11 cellular contexts compared by ENCODE assay signal in the genomic region with DNA sequence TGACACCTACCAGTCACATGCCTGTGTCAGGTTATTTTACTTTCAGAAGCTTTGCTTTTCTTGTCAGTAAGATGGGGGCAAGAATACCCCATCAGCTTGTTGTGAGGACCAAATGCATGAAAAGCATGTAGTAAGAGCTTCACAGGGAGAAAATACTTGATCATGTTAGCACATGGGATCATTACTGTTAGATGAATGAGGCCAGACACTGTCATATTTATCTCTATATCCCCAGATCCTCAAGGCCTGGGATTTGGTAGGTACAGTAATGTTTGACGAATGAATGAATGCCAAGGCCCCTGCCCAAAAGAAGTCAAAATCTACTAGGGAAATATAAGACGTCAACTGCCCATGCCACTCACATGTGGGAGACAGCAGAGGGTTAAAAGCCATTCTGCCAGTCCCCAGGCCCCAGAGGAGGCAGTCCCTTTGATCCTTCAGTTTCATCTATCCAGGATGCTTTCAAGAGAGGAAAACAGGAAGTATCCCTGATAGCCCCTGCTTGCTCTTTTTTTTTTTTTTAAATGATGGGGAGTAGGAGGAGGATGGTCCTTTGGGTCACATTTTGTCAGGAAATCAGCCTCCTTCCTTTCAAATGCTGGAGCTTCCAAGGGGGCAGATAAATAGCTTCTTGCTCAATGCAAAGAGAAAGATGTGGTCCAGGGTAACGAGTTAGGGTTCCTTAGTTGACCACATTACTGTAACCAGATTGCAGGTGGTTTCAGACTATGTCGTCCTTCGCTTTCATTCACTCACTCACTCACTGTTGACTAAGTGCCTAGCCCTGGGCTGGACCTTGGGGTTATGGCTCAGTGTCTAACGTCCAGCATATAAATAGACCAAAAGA.
DNase-seq lines count a peak whose midpoint lies in the region; ATAC-seq and TF ChIP-seq lines count a peak whose summit lies in the region.
"Had no signal": no experiment of that assay in that cellular context is flagged by ENCODE, and none has a peak within 500 bp of the region (broad histone marks: within the 10 kb centered on the region; RNA-seq: fewer than 3 reads in every experiment).

No MANE protein-coding gene starts in this region.

- intact Hi-C loops in dendritic cell treated with granulocyte-macrophage colony-stimulating factor and Interleukin-4, amounts not matched to agents 40 ng/mL and 50 ng/mL, for 4 days (cut with micrococcal nuclease) = no loop called here

- H3K27ac ChIP-seq in GM23338 (ENCODE audit: low read depth) = peak overlapping the region; percentile 77
- peak overlapping the region; percentile 1 for H3K27ac ChIP-seq in trophoblast cell (ENCODE audit: low read depth, low read length)

- H3K4me1 ChIP-seq in GM23338 (ENCODE audit: insufficient read depth) (peaks cover 64% of the 10 kb centered on the region), trophoblast cell (ENCODE audit: control insufficient read depth in 1 of 2, insufficient read depth in 2 of 2, low read length in 2 of 2) (peaks cover 8% of the 10 kb centered on the region in 2 experiments)

- peak; percentile 62 for DNase-seq in GM23338 (ENCODE audit: low spot score)
- DNase-seq in MV-4-11 (lab: John Stamatoyannopoulos, UW) = peak; percentile 37
- DNase-seq in trophoblast cell = no peak
- no peak for DNase-seq in central memory CD4-positive, alpha-beta T cell
- DNase-seq in OCI-M2 (lab: John Stamatoyannopoulos, UW; ENCODE audit: unreplicated experiment) = no peak
- DNase-seq in left lobe of liver (ENCODE audit: low spot score) = no peak
- DNase-seq: aorta; stimulated activated CD4-positive, alpha-beta T cell treated with anti-CD3 and anti-CD28 coated beads, Interleukin-12 subunit alpha, Interleukin-12 subunit beta, amount 100 ng/mL, for 4 hours had no signal

- no peak overlapping the region for H3K9ac ChIP-seq in trophoblast cell (ENCODE audit: low read length)

- H2BK12ac ChIP-seq in trophoblast cell (ENCODE audit: low read length) = no peak overlapping the region

- H3K36me3 ChIP-seq in GM23338 (ENCODE audit: insufficient read depth) = peaks cover 13% of the 10 kb centered on the region
- no peaks in the 10 kb centered on the region for H3K36me3 ChIP-seq in trophoblast cell (ENCODE audit: control insufficient read depth in 1 of 2, insufficient read depth in 2 of 2, low read length in 2 of 2)

- no peak overlapping the region for H3K18ac ChIP-seq in trophoblast cell (ENCODE audit: low read length)

- H3K27me3 Mint-ChIP-seq in GM23338 (ENCODE audit: insufficient read depth, low read depth, poor library complexity) = peaks cover 18% of the 10 kb centered on the region
- H3K27me3 Mint-ChIP-seq in dendritic cell treated with granulocyte-macrophage colony-stimulating factor and Interleukin-4, amounts not matched to agents 40 ng/mL and 50 ng/mL, for 4 days = peaks cover 2% of the 10 kb centered on the region

- no peak overlapping the region for H4K8ac ChIP-seq in trophoblast cell (ENCODE audit: low read depth, low read length)

- peaks cover 51% of the 10 kb centered on the region for H3F3A ChIP-seq in GM23338 (replicated peaks; ENCODE audit: low read depth)

- H3K27ac Mint-ChIP-seq in GM23338 = no peak overlapping the region
- peak overlapping the region; percentile 21 for H3K27ac Mint-ChIP-seq in dendritic cell treated with granulocyte-macrophage colony-stimulating factor and Interleukin-4, amounts not matched to agents 40 ng/mL and 50 ng/mL, for 4 days

- ATAC-seq in GM23338 (no peak), HG03280 (IDR thresholded peaks at IDR 0.05; ENCODE audit: unreplicated experiment) (no peak), left lobe of liver (no peak)

- WGBS in trophoblast cell (ENCODE audit: extremely low coverage, insufficient coverage, insufficient read length) = no CpG with 5 or more reads among the region's 6 CpGs

- H3K4me3 Mint-ChIP-seq in GM23338 = no peak overlapping the region
- H3K4me3 Mint-ChIP-seq in dendritic cell treated with granulocyte-macrophage colony-stimulating factor and Interleukin-4, amounts not matched to agents 40 ng/mL and 50 ng/mL, for 4 days = no peak overlapping the region

- no peak overlapping the region for H3K14ac ChIP-seq in trophoblast cell (ENCODE audit: low read length)

- no peak overlapping the region for H3K4ac ChIP-seq in trophoblast cell (ENCODE audit: low read depth, low read length)

- H2AFZ ChIP-seq in GM23338 (no peak overlapping the region), trophoblast cell (ENCODE audit: insufficient read depth, low read length, poor library complexity) (no peak overlapping the region)

- no peaks in the 10 kb centered on the region for H3K9me3 Mint-ChIP-seq in GM23338
- H3K9me3 Mint-ChIP-seq in dendritic cell treated with granulocyte-macrophage colony-stimulating factor and Interleukin-4, amounts not matched to agents 40 ng/mL and 50 ng/mL, for 4 days = no peaks in the 10 kb centered on the region

- peaks cover 1% of the 10 kb centered on the region for H3K9me3 ChIP-seq in trophoblast cell (ENCODE audit: insufficient read depth, low read depth, low read length)
- H3K9me3 ChIP-seq: mucosa of descending colon had no signal

- H3K4me3 ChIP-seq in GM23338 (no peak overlapping the region), trophoblast cell (ENCODE audit: low read depth, low read length) (no peak overlapping the region)
- H3K4me3 ChIP-seq: mucosa of descending colon had no signal

- H3K79me1 ChIP-seq in trophoblast cell (ENCODE audit: low read length) = no peaks in the 10 kb centered on the region

- H3K4me1 Mint-ChIP-seq in GM23338 = peaks cover 66% of the 10 kb centered on the region
- peaks cover 43% of the 10 kb centered on the region for H3K4me1 Mint-ChIP-seq in dendritic cell treated with granulocyte-macrophage colony-stimulating factor and Interleukin-4, amounts not matched to agents 40 ng/mL and 50 ng/mL, for 4 days (ENCODE audit: low read depth)

- peaks cover 14% of the 10 kb centered on the region for H3K36me3 Mint-ChIP-seq in GM23338 (ENCODE audit: low read depth)
- no peaks in the 10 kb centered on the region for H3K36me3 Mint-ChIP-seq in dendritic cell treated with granulocyte-macrophage colony-stimulating factor and Interleukin-4, amounts not matched to agents 40 ng/mL and 50 ng/mL, for 4 days (ENCODE audit: low read depth)

- no peak overlapping the region for H2BK120ac ChIP-seq in trophoblast cell (ENCODE audit: insufficient read depth, low read length, poor library complexity)

- no peak overlapping the region for H3K23ac ChIP-seq in trophoblast cell (ENCODE audit: low read length)

- H3K4me2 ChIP-seq in GM23338 (peak overlapping the region; percentile 63), trophoblast cell (ENCODE audit: low read length) (no peak overlapping the region)

- H4K12ac ChIP-seq in trophoblast cell (ENCODE audit: low read depth, low read length) = no peak overlapping the region

- H2AK5ac ChIP-seq in trophoblast cell (ENCODE audit: low read length) = no peak overlapping the region

- H3K27me3 ChIP-seq in GM23338 (ENCODE audit: insufficient read depth) (no peaks in the 10 kb centered on the region), trophoblast cell (ENCODE audit: insufficient read depth, low read length) (no peaks in the 10 kb centered on the region)

- H3K79me2 ChIP-seq in GM23338 (replicated peaks; ENCODE audit: insufficient read depth) (no peaks in the 10 kb centered on the region), trophoblast cell (ENCODE audit: control insufficient read depth, insufficient read depth, low read length, poor library complexity) (no peaks in the 10 kb centered on the region)

- no peak overlapping the region for H2BK5ac ChIP-seq in trophoblast cell (ENCODE audit: low read depth, low read length, poor library complexity)

- no peak overlapping the region for H4K91ac ChIP-seq in trophoblast cell (ENCODE audit: low read depth, low read length)

- TF ChIP-seq CTCF in GM23338 (conservative IDR thresholded peaks at IDR 0.05; ENCODE audit: low read depth in 2 of 2) = no peak

- H4K20me1 ChIP-seq in GM23338 (replicated peaks; ENCODE audit: insufficient read depth) = peaks cover 8% of the 10 kb centered on the region

- H3K9me2 ChIP-seq in GM23338 (ENCODE audit: insufficient read depth) = no peaks in the 10 kb centered on the region

Comparison
In these comparisons a context has a peak if more than half of its experiments do, and no peak if none do; other contexts are left out.
1. DNase-seq: peak in GM23338 (single experiment) and MV-4-11 (single experiment); none in trophoblast cell (0 of 2), central memory CD4-positive, alpha-beta T cell (single experiment), OCI-M2 (single experiment) and left lobe of liver (single experiment).